8 cellular contexts compared by ENCODE assay signal in genomic region chr9:71766663-71767062, GRCh38. TPM values are rescaled to one million over a fixed set of nuclear protein-coding genes. Genes with fewer than 3 reads are reported as not detected.
DNase-seq lines count a peak whose midpoint lies in the region; ATAC-seq and TF ChIP-seq lines count a peak whose summit lies in the region.

No MANE protein-coding gene starts in this region.

- intact Hi-C loops in left ventricle myocardium inferior (cut with micrococcal nuclease) = loop anchor here (10.0 kb wide), 1 partner anchor 162 kb away; no protein-coding TSS in a partner anchor
- intact Hi-C loops in left cardiac atrium (cut with DNase I) = loop anchor here in 1 of 2 donors (5.0 kb wide), 1 partner anchor 159 kb away; no protein-coding TSS in a partner anchor
- intact Hi-C loops in ascending aorta (cut with DNase I) = loop anchor here (5.0 kb wide), 2 partner anchors 159 to 601 kb away; partner anchors contain the start of gene ZFAND5

- H3K4me3 Mint-ChIP-seq in activated CD4-positive, alpha-beta memory T cell treated with anti-CD3 and anti-CD28 coated beads, Interleukin-2, amount 10 ng/mL, durations not matched to agents 7 days and 5 days = peak overlapping the region; percentile 81
- peak overlapping the region; percentile 97 for H3K4me3 Mint-ChIP-seq in stimulated activated naive CD8-positive, alpha-beta T cell treated with anti-CD3 and anti-CD28 coated beads, Interleukin-15, Interleukin-2, amounts not matched to agents 100 ng/mL and 50 ng/mL, for 24 hours

- H3K4me1 ChIP-seq in left ventricle myocardium inferior (peaks cover 57% of the 10 kb centered on the region), ascending aorta (peaks cover 0 to 21% of the 10 kb centered on the region in 2 donors)

- H3K27ac ChIP-seq in left ventricle myocardium inferior (replicated peaks) (no peak overlapping the region), ascending aorta (no peak overlapping the region)

- peak overlapping the region; percentile 83 for H3K27ac Mint-ChIP-seq in activated CD4-positive, alpha-beta memory T cell treated with anti-CD3 and anti-CD28 coated beads, Interleukin-2, amount 10 ng/mL, durations not matched to agents 7 days and 5 days
- H3K27ac Mint-ChIP-seq in stimulated activated naive CD8-positive, alpha-beta T cell treated with anti-CD3 and anti-CD28 coated beads, Interleukin-15, Interleukin-2, amounts not matched to agents 100 ng/mL and 50 ng/mL, for 24 hours = peak overlapping the region; percentile 95

- H3K36me3 ChIP-seq in left ventricle myocardium inferior (no peaks in the 10 kb centered on the region), ascending aorta (no peaks in the 10 kb centered on the region)

- no peaks in the 10 kb centered on the region for H3K9me3 Mint-ChIP-seq in activated CD4-positive, alpha-beta memory T cell treated with anti-CD3 and anti-CD28 coated beads, Interleukin-2, amount 10 ng/mL, durations not matched to agents 7 days and 5 days
- no peaks in the 10 kb centered on the region for H3K9me3 Mint-ChIP-seq in stimulated activated naive CD8-positive, alpha-beta T cell treated with anti-CD3 and anti-CD28 coated beads, Interleukin-15, Interleukin-2, amounts not matched to agents 100 ng/mL and 50 ng/mL, for 24 hours

- POLR2A ChIA-PET in activated CD4-positive, alpha-beta memory T cell treated with anti-CD3 and anti-CD28 coated beads, Interleukin-2, amount 10 ng/mL, durations not matched to agents 7 days and 5 days (lab: Charles Lee) = interaction anchor here (0.9 to 7.0 kb wide), 21 partner anchors 7 to 1383 kb away, joined by 3 to 182 read pairs (median 7); partner anchors contain the start of genes ABHD17B, C9orf85 and ZFAND5

- ATAC-seq in left cardiac atrium = no peak

- H3K9me3 ChIP-seq in left ventricle myocardium inferior (replicated peaks) (no peaks in the 10 kb centered on the region), ascending aorta (no peaks in the 10 kb centered on the region)

- H3K4me1 Mint-ChIP-seq in activated CD4-positive, alpha-beta memory T cell treated with anti-CD3 and anti-CD28 coated beads, Interleukin-2, amount 10 ng/mL, durations not matched to agents 7 days and 5 days = peaks cover 50% of the 10 kb centered on the region
- peaks cover 70% of the 10 kb centered on the region for H3K4me1 Mint-ChIP-seq in stimulated activated naive CD8-positive, alpha-beta T cell treated with anti-CD3 and anti-CD28 coated beads, Interleukin-15, Interleukin-2, amounts not matched to agents 100 ng/mL and 50 ng/mL, for 24 hours (ENCODE audit: low read depth)

- H3K27me3 Mint-ChIP-seq in activated CD4-positive, alpha-beta memory T cell treated with anti-CD3 and anti-CD28 coated beads, Interleukin-2, amount 10 ng/mL, durations not matched to agents 7 days and 5 days = no peaks in the 10 kb centered on the region
- H3K27me3 Mint-ChIP-seq in stimulated activated naive CD8-positive, alpha-beta T cell treated with anti-CD3 and anti-CD28 coated beads, Interleukin-15, Interleukin-2, amounts not matched to agents 100 ng/mL and 50 ng/mL, for 24 hours = no peaks in the 10 kb centered on the region

- TF ChIP-seq CTCF in left ventricle myocardium inferior (IDR thresholded peaks at IDR 0.05; ENCODE audit: borderline replicate concordance) = no peak
- no peak for TF ChIP-seq CTCF in ascending aorta (IDR thresholded peaks at IDR 0.05)

- CTCF ChIA-PET in activated CD4-positive, alpha-beta memory T cell treated with anti-CD3 and anti-CD28 coated beads, Interleukin-2, amount 10 ng/mL, durations not matched to agents 7 days and 5 days (lab: Charles Lee) = interaction anchor here (1.1 to 5.8 kb wide), 12 partner anchors 11 to 163 kb away, joined by 3 to 65 read pairs (median 10); no protein-coding TSS in a partner anchor

- DNase-seq in left ventricle myocardium inferior = no peak
- DNase-seq in left cardiac atrium = no peak
- peak; percentile 34 for DNase-seq in activated CD4-positive, alpha-beta memory T cell treated with anti-CD3 and anti-CD28 coated beads, Interleukin-2, amount 10 ng/mL, durations not matched to agents 7 days and 5 days
- DNase-seq in A172 (ENCODE audit: low spot score) = no peak
- no peak for DNase-seq in ascending aorta (ENCODE audit: low spot score in 2 of 2)
- no peak for DNase-seq in glomerular visceral epithelial cell (ENCODE audit: extremely low spot score)

- H3K36me3 Mint-ChIP-seq in activated CD4-positive, alpha-beta memory T cell treated with anti-CD3 and anti-CD28 coated beads, Interleukin-2, amount 10 ng/mL, durations not matched to agents 7 days and 5 days (ENCODE audit: low read depth) = peaks cover 42% of the 10 kb centered on the region
- peaks cover 9% of the 10 kb centered on the region for H3K36me3 Mint-ChIP-seq in stimulated activated naive CD8-positive, alpha-beta T cell treated with anti-CD3 and anti-CD28 coated beads, Interleukin-15, Interleukin-2, amounts not matched to agents 100 ng/mL and 50 ng/mL, for 24 hours (ENCODE audit: low read depth)

- no peaks in the 10 kb centered on the region for H3K27me3 ChIP-seq in left ventricle myocardium inferior (ENCODE audit: low read depth)
- no peaks in the 10 kb centered on the region for H3K27me3 ChIP-seq in ascending aorta

- H3K4me3 ChIP-seq in left ventricle myocardium inferior (peak overlapping the region; percentile 88), iPS-11a (ENCODE audit: low read depth, low read length) (peak overlapping the region; percentile 89), ascending aorta (peak overlapping the region in 1 of 2 donors; percentile 78)

RNA-seq across cellular contexts. Expression of gene CEMIP2, which starts 1.6 kb away (rescaled TPM):
- total RNA-seq in left ventricle myocardium inferior = 11.7 TPM
- 10 to 100 TPM; 12.0 to 31.9 TPM for total RNA-seq in left cardiac atrium
- 100 to 1,000 TPM; 137 to 140 TPM for total RNA-seq in activated CD4-positive, alpha-beta memory T cell treated with anti-CD3 and anti-CD28 coated beads, Interleukin-2, amount 10 ng/mL, durations not matched to agents 7 days and 5 days
- 11.6 and 12.2 TPM in 2 replicates for total RNA-seq in A172 (2014; rRNA removed; shearing (Covaris generic))
- total RNA-seq in ascending aorta = 34.4 TPM
